16 cellular contexts compared by ENCODE assay signal in the genomic region with DNA sequence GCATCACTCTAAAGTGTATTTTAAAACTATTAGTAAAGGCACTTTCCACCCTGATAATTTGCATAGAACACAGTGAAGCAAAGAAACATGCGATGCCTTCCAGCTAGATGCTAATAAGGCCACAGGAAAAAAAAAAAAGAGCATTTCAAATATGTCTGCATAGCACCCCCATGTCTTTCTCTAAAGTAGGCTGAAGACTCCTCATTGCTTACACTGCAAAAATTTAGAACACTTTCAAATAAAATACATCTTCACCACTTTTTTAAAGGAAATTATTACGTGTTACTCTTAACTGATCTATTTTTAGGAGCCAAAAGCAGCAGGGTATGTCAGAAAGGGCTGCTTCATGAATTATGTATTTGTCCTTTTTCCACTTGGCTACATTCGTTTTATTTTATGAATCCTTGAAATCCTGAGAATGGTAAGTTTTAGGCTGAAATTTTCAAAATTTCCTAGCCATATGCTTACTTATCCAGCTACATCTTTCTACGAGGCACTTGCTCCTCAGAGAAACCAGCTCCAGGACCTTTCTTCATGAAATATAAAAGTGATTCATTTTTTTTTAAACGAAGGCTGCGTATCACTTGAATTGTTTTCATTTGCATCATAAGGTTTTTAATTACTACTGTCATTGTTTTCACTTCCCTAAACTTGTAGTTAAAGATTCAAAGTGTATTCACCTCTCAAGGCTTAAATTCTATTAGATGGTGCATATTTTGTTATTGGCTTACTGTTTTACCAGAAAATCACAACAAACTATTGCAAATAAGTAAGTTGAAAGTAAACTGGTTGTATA.
DNase-seq lines count a peak whose midpoint lies in the region; ATAC-seq and TF ChIP-seq lines count a peak whose summit lies in the region.
"Had no signal": no experiment of that assay in that cellular context is flagged by ENCODE, and none has a peak within 500 bp of the region (broad histone marks: within the 10 kb centered on the region; RNA-seq: fewer than 3 reads in every experiment).

No MANE protein-coding gene starts in this region.

- no peaks in the 10 kb centered on the region for H3K36me3 ChIP-seq in vagina
- H3K36me3 ChIP-seq: heart right ventricle, Peyer's patch, sigmoid colon, WERI-Rb-1 had no signal

- H3K4me3 Mint-ChIP-seq in HFFc6, result no peak overlapping the region
- H3K4me3 Mint-ChIP-seq: dendritic cell treated with granulocyte-macrophage colony-stimulating factor and Interleukin-4, amounts not matched to agents 40 ng/mL and 50 ng/mL, for 4 days had no signal

- H3K9me3 ChIP-seq in vagina, result no peaks in the 10 kb centered on the region
- H3K9me3 ChIP-seq: heart right ventricle, Peyer's patch, sigmoid colon had no signal

- no peaks in the 10 kb centered on the region for H3K36me3 Mint-ChIP-seq in HFFc6 (ENCODE audit: low read depth)

- no peak overlapping the region for H3K4me3 ChIP-seq in vagina
- H3K4me3 ChIP-seq: heart right ventricle, Peyer's patch, sigmoid colon had no signal

- no peaks in the 10 kb centered on the region for H3K4me1 ChIP-seq in vagina
- H3K4me1 ChIP-seq: heart right ventricle, Peyer's patch, sigmoid colon had no signal

- H3K4me1 Mint-ChIP-seq in HFFc6 (ENCODE audit: low read depth), result no peaks in the 10 kb centered on the region

- peak; percentile 44 for ATAC-seq in GM19025 (IDR thresholded peaks at IDR 0.05; ENCODE audit: low read depth, unreplicated experiment)
- peak; percentile 67 for ATAC-seq in HG02642 (IDR thresholded peaks at IDR 0.05; ENCODE audit: poor library complexity, unreplicated experiment)
- peak; percentile 41 for ATAC-seq in HG03558 (IDR thresholded peaks at IDR 0.05; ENCODE audit: extremely low read depth, unreplicated experiment)
- ATAC-seq in HG02588 (IDR thresholded peaks at IDR 0.05; ENCODE audit: unreplicated experiment), result no peak
- no peak for ATAC-seq in sciatic nerve
- ATAC-seq: HCT116, heart right ventricle had no signal

- H3K27me3 Mint-ChIP-seq in HFFc6 (ENCODE audit: insufficient read depth), result no peaks in the 10 kb centered on the region; the same call in 1 of the 2 replicates
- H3K27me3 Mint-ChIP-seq: dendritic cell treated with granulocyte-macrophage colony-stimulating factor and Interleukin-4, amounts not matched to agents 40 ng/mL and 50 ng/mL, for 4 days had no signal

- H3K27me3 ChIP-seq in vagina, result no peaks in the 10 kb centered on the region
- H3K27me3 ChIP-seq: heart right ventricle, Peyer's patch, sigmoid colon had no signal

- peak; percentile 53 for DNase-seq in retina
- DNase-seq in HFFc6, result no peak
- no peak for DNase-seq in sciatic nerve (ENCODE audit: low spot score)
- no peak for DNase-seq in vagina (ENCODE audit: extremely low spot score in 2 of 2)
- DNase-seq: activated effector memory CD4-positive, alpha-beta T cell treated with anti-CD3 and anti-CD28 coated beads, Interleukin-2, amount 50 U/mL, for 16 hours; EL; heart right ventricle; Peyer's patch; sigmoid colon; WERI-Rb-1 had no signal

- intact Hi-C loops in sciatic nerve (cut with DNase I), result no loop called here
- intact Hi-C loops in vagina (cut with DNase I), result no loop called here

- no peak overlapping the region for H3K27ac ChIP-seq in vagina
- H3K27ac ChIP-seq: heart right ventricle, Peyer's patch, sigmoid colon, WERI-Rb-1 had no signal

- no peak for TF ChIP-seq POLR2A in vagina (IDR thresholded peaks at IDR 0.05)

- no peak overlapping the region for H3K27ac Mint-ChIP-seq in HFFc6
- H3K27ac Mint-ChIP-seq: dendritic cell treated with granulocyte-macrophage colony-stimulating factor and Interleukin-4, amounts not matched to agents 40 ng/mL and 50 ng/mL, for 4 days had no signal

- no peaks in the 10 kb centered on the region for H3K9me3 Mint-ChIP-seq in HFFc6
- H3K9me3 Mint-ChIP-seq: dendritic cell treated with granulocyte-macrophage colony-stimulating factor and Interleukin-4, amounts not matched to agents 40 ng/mL and 50 ng/mL, for 4 days had no signal

- TF ChIP-seq CTCF in HFFc6 (IDR thresholded peaks at IDR 0.05), result no peak
- TF ChIP-seq CTCF in vagina (IDR thresholded peaks at IDR 0.05), result no peak

Comparison
In these comparisons a context has a peak if more than half of its experiments do, and no peak if none do; other contexts are left out.
1. ATAC-seq: peak in GM19025 (single experiment), HG02642 (single experiment) and HG03558 (single experiment); none in HG02588 (single experiment) and sciatic nerve (single experiment).